Comparison of ENCODE assay signal across 1 cellular context in the genomic region with DNA sequence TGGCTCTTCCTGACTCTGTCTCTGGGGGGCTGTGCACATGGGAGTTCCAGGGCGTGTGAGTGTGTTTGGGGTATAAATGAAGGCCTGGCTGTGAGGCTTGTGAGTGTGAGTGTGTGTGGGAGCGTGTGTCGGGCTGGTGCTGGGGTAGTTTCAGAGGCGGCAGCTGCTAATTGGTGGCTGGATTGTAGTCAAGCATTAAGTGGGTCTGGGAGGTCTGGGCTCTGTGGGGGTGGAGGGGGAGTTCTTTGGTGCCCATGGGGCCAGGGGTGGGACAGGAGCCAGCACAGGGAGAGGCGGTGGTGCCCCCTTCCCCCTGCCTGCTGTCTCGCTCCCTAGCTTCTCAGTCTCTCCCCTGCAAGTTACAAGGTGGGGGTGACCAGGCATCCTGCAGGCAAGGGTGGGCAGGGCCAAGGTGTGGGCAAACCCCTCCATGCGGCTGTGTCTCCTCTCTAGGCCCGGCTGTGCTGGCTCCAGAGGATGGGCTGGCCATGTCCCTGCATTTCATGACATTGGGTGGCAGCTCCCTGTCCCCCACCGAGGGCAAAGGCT.
TF ChIP-seq lines count a peak whose summit lies in the region.

No MANE protein-coding gene starts in this region.

TF ChIP-seq in H1, 55 proteins besides CTCF, POLR2A, EP300 and RAD21:
- TF ChIP-seq RBBP5 (IDR thresholded peaks at IDR 0.05; ENCODE audit: borderline replicate concordance, low read depth, low read length) (no peak), CEBPB (IDR thresholded peaks at IDR 0.05; ENCODE audit: low read depth, low read length) (no peak), FOSL1 (IDR thresholded peaks at IDR 0.05; ENCODE audit: insufficient read depth, low read depth, low read length) (no peak), EGR1 (IDR thresholded peaks at IDR 0.05; ENCODE audit: borderline replicate concordance, low read depth, low read length) (no peak), KDM4A (IDR thresholded peaks at IDR 0.05; ENCODE audit: low read depth, low read length, severe bottlenecking) (no peak), SAP30 (IDR thresholded peaks at IDR 0.05; ENCODE audit: insufficient read depth, insufficient replicate concordance, low read length) (no peak), SIN3A (conservative IDR thresholded peaks at IDR 0.05 in 1 of 2, IDR thresholded peaks at IDR 0.05 in 1 of 2; ENCODE audit: low read depth in 1 of 2, low read length in 2 of 2) (no peak), PHF8 (conservative IDR thresholded peaks at IDR 0.05; ENCODE audit: low read depth, low read length) (no peak), POLR2AphosphoS5 (IDR thresholded peaks at IDR 0.05; ENCODE audit: low read depth, low read length) (no peak), YY1 (IDR thresholded peaks at IDR 0.05; ENCODE audit: low read depth, low read length) (no peak), CBX8 (IDR thresholded peaks at IDR 0.05; ENCODE audit: borderline replicate concordance, low read depth, low read length) (no peak), TCF12 (IDR thresholded peaks at IDR 0.05; ENCODE audit: low read depth, low read length) (no peak), RNF2 (IDR thresholded peaks at IDR 0.05; ENCODE audit: borderline replicate concordance, low read depth, low read length, missing control alignments, poor library complexity, severe bottlenecking) (no peak)
- TF ChIP-seq, protein P1, sequence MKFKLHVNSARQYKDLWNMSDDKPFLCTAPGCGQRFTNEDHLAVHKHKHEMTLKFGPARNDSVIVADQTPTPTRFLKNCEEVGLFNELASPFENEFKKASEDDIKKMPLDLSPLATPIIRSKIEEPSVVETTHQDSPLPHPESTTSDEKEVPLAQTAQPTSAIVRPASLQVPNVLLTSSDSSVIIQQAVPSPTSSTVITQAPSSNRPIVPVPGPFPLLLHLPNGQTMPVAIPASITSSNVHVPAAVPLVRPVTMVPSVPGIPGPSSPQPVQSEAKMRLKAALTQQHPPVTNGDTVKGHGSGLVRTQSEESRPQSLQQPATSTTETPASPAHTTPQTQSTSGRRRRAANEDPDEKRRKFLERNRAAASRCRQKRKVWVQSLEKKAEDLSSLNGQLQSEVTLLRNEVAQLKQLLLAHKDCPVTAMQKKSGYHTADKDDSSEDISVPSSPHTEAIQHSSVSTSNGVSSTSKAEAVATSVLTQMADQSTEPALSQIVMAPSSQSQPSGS (IDR thresholded peaks at IDR 0.05; ENCODE audit: low read length) = no peak
- TF ChIP-seq, protein P2, sequence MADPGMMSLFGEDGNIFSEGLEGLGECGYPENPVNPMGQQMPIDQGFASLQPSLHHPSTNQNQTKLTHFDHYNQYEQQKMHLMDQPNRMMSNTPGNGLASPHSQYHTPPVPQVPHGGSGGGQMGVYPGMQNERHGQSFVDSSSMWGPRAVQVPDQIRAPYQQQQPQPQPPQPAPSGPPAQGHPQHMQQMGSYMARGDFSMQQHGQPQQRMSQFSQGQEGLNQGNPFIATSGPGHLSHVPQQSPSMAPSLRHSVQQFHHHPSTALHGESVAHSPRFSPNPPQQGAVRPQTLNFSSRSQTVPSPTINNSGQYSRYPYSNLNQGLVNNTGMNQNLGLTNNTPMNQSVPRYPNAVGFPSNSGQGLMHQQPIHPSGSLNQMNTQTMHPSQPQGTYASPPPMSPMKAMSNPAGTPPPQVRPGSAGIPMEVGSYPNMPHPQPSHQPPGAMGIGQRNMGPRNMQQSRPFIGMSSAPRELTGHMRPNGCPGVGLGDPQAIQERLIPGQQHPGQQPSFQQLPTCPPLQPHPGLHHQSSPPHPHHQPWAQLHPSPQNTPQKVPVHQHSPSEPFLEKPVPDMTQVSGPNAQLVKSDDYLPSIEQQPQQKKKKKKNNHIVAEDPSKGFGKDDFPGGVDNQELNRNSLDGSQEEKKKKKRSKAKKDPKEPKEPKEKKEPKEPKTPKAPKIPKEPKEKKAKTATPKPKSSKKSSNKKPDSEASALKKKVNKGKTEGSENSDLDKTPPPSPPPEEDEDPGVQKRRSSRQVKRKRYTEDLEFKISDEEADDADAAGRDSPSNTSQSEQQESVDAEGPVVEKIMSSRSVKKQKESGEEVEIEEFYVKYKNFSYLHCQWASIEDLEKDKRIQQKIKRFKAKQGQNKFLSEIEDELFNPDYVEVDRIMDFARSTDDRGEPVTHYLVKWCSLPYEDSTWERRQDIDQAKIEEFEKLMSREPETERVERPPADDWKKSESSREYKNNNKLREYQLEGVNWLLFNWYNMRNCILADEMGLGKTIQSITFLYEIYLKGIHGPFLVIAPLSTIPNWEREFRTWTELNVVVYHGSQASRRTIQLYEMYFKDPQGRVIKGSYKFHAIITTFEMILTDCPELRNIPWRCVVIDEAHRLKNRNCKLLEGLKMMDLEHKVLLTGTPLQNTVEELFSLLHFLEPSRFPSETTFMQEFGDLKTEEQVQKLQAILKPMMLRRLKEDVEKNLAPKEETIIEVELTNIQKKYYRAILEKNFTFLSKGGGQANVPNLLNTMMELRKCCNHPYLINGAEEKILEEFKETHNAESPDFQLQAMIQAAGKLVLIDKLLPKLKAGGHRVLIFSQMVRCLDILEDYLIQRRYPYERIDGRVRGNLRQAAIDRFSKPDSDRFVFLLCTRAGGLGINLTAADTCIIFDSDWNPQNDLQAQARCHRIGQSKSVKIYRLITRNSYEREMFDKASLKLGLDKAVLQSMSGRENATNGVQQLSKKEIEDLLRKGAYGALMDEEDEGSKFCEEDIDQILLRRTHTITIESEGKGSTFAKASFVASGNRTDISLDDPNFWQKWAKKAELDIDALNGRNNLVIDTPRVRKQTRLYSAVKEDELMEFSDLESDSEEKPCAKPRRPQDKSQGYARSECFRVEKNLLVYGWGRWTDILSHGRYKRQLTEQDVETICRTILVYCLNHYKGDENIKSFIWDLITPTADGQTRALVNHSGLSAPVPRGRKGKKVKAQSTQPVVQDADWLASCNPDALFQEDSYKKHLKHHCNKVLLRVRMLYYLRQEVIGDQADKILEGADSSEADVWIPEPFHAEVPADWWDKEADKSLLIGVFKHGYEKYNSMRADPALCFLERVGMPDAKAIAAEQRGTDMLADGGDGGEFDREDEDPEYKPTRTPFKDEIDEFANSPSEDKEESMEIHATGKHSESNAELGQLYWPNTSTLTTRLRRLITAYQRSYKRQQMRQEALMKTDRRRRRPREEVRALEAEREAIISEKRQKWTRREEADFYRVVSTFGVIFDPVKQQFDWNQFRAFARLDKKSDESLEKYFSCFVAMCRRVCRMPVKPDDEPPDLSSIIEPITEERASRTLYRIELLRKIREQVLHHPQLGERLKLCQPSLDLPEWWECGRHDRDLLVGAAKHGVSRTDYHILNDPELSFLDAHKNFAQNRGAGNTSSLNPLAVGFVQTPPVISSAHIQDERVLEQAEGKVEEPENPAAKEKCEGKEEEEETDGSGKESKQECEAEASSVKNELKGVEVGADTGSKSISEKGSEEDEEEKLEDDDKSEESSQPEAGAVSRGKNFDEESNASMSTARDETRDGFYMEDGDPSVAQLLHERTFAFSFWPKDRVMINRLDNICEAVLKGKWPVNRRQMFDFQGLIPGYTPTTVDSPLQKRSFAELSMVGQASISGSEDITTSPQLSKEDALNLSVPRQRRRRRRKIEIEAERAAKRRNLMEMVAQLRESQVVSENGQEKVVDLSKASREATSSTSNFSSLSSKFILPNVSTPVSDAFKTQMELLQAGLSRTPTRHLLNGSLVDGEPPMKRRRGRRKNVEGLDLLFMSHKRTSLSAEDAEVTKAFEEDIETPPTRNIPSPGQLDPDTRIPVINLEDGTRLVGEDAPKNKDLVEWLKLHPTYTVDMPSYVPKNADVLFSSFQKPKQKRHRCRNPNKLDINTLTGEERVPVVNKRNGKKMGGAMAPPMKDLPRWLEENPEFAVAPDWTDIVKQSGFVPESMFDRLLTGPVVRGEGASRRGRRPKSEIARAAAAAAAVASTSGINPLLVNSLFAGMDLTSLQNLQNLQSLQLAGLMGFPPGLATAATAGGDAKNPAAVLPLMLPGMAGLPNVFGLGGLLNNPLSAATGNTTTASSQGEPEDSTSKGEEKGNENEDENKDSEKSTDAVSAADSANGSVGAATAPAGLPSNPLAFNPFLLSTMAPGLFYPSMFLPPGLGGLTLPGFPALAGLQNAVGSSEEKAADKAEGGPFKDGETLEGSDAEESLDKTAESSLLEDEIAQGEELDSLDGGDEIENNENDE (IDR thresholded peaks at IDR 0.05; ENCODE audit: insufficient replicate concordance, low read length) = no peak
- TF ChIP-seq, protein P3, sequence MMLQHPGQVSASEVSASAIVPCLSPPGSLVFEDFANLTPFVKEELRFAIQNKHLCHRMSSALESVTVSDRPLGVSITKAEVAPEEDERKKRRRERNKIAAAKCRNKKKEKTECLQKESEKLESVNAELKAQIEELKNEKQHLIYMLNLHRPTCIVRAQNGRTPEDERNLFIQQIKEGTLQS (IDR thresholded peaks at IDR 0.05; ENCODE audit: insufficient read depth, low read depth, low read length) = no peak
- TF ChIP-seq, protein P4, sequence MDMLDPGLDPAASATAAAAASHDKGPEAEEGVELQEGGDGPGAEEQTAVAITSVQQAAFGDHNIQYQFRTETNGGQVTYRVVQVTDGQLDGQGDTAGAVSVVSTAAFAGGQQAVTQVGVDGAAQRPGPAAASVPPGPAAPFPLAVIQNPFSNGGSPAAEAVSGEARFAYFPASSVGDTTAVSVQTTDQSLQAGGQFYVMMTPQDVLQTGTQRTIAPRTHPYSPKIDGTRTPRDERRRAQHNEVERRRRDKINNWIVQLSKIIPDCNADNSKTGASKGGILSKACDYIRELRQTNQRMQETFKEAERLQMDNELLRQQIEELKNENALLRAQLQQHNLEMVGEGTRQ (IDR thresholded peaks at IDR 0.05; ENCODE audit: low read length) = no peak
